In genomic region chr2:144162652-144163051, GRCh38 we compare ENCODE assay signal across 8 cellular contexts.
DNase-seq lines count a peak whose midpoint lies in the region; ATAC-seq and TF ChIP-seq lines count a peak whose summit lies in the region.

No MANE protein-coding gene starts in this region.

- no peak for TF ChIP-seq EP300 in ovary (IDR thresholded peaks at IDR 0.05)

- H3K9me3 ChIP-seq in colonic mucosa (no peaks in the 10 kb centered on the region), ovary (no peaks in the 10 kb centered on the region)

- H3K36me3 ChIP-seq in colonic mucosa = no peaks in the 10 kb centered on the region
- no peaks in the 10 kb centered on the region for H3K36me3 ChIP-seq in ovary

- no peak overlapping the region for H3K9ac ChIP-seq in colonic mucosa (ENCODE audit: low read depth in 2 of 2, low read length in 2 of 2)

- TF ChIP-seq CTCF in colonic mucosa (IDR thresholded peaks at IDR 0.05) (peak; percentile 37), ovary (IDR thresholded peaks at IDR 0.05) (no peak)

- ATAC-seq in HG02571 (IDR thresholded peaks at IDR 0.05; ENCODE audit: unreplicated experiment) = peak; percentile 70

- H3K4me3 ChIP-seq in colonic mucosa (no peak overlapping the region), ovary (no peak overlapping the region)

- in situ Hi-C loops in SK-MEL-5 (cut with HindIII; ENCODE audit: low pct_unique_long_range_greater_than_20kb, low sequenced_read_pairs) = no loop called here

- 91 to 95% (median 92%) methylated on average over 5 of the region's 5 CpGs for WGBS in ovary, 3 donors

- no peak for TF ChIP-seq POLR2A in ovary (IDR thresholded peaks at IDR 0.05)

- H3K27me3 ChIP-seq in colonic mucosa (no peaks in the 10 kb centered on the region), ovary (no peaks in the 10 kb centered on the region)

- H3K27ac ChIP-seq in colonic mucosa (no peak overlapping the region), ovary (no peak overlapping the region)

- H3K4me1 ChIP-seq in colonic mucosa (no peaks in the 10 kb centered on the region), ovary (ENCODE audit: insufficient read depth) (no peaks in the 10 kb centered on the region)

- intact Hi-C loops in colonic mucosa (cut with DNase I) (no loop called here), ovary (cut with DNase I) (no loop called here)

- DNase-seq in NCI-H2029 (lab: John Stamatoyannopoulos, UW) = peak; percentile 2
- DNase-seq in NCI-H2029 treated with DMSO at 0.1 percent for 48 hours (lab: John Stamatoyannopoulos, UW) = no peak
- DNase-seq in SK-MEL-5 (ENCODE audit: low read depth, low spot score) = peak; percentile 38
- DNase-seq in colonic mucosa = peak; percentile 32
- DNase-seq in retina = peak; percentile 1
- DNase-seq in ovary = no peak
- no peak for DNase-seq in NCI-H226

Comparison
In these comparisons a context has a peak if more than half of its experiments do, and no peak if none do; other contexts are left out.
1. DNase-seq: peak in NCI-H2029 (single experiment), SK-MEL-5 (single experiment), colonic mucosa (single experiment) and retina (single experiment); none in NCI-H2029 treated with DMSO at 0.1 percent for 48 hours (single experiment), ovary (0 of 5) and NCI-H226 (single experiment).